31 cellular contexts compared by ENCODE assay signal in the genomic region with DNA sequence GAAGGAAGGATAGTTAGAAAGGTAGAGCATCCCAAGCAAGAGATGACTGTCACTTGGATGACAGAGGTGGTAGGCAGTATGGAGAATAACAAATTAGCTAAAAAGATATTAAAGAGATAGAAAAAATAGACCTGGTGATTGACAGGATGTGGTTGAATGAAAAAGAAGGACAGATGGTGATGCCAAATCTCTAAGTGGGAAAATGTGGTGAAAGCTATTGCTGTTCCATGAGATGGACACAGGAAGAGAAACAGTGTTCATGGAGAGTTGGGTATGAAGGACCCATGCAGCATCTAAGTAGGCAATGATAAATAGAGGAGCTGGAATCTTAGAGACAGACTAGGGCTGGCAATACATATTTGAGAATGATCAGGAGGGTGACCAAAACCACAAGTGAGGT. TPM values are rescaled to one million over a fixed set of nuclear protein-coding genes. Genes with fewer than 3 reads are reported as not detected.
"Had no signal": no experiment of that assay in that cellular context is flagged by ENCODE, and none has a peak within 500 bp of the region (broad histone marks: within the 10 kb centered on the region; RNA-seq: fewer than 3 reads in every experiment).

No MANE protein-coding gene starts in this region.

- DNase-seq: activated B cell treated with CpG ODN at 0.5 μM for 24 hours; activated CD4-positive, alpha-beta T cell treated with anti-CD3 and anti-CD28 coated beads for 48 hours; activated CD4-positive, alpha-beta T cell treated with anti-CD3 and anti-CD28 coated beads, Interleukin-2, amount 50 U/mL, for 1 hour; activated CD4-positive, alpha-beta T cell treated with anti-CD3 and anti-CD28 coated beads, Interleukin-2, amount 50 U/mL, for 48 hours; activated CD8-positive, alpha-beta memory T cell treated with anti-CD3 and anti-CD28 coated beads for 24 hours; activated CD8-positive, alpha-beta T cell treated with anti-CD3 and anti-CD28 coated beads for 36 hours; activated effector memory CD4-positive, alpha-beta T cell treated with anti-CD3 and anti-CD28 coated beads, Interleukin-2, amount 50 U/mL, for 16 hours; activated naive CD4-positive, alpha-beta T cell treated with anti-CD3 and anti-CD28 coated beads for 36 hours; activated naive CD8-positive, alpha-beta T cell treated with anti-CD3 and anti-CD28 coated beads for 36 hours; activated naive CD8-positive, alpha-beta T cell treated with anti-CD3 and anti-CD28 coated beads, Interleukin-2, amount 50 U/mL, for 24 hours; activated T-cell treated with anti-CD3 and anti-CD28 coated beads, Interleukin-2, amount 50 U/mL, for 1 hour; activated T-cell treated with anti-CD3 and anti-CD28 coated beads, Interleukin-2, amount 50 U/mL, for 48 hours; adrenal gland; anterior cingulate cortex; brain microvascular endothelial cell; colonic mucosa; effector memory CD4-positive, alpha-beta T cell; endodermal cell; foreskin fibroblast; glutamatergic neuron; heart left ventricle; SW 1271; T-helper 1 cell; T-helper 17 cell; T1000; WERI-Rb-1 had no signal

- H3K36me3 Mint-ChIP-seq: activated naive CD4-positive, alpha-beta T cell treated with anti-CD3 and anti-CD28 coated beads, Interleukin-2, amount 50 U/mL, for 24 hours; activated naive CD8-positive, alpha-beta T cell treated with anti-CD3 and anti-CD28 coated beads for 36 hours had no signal

- H3K4me1 Mint-ChIP-seq: activated B cell treated with CpG ODN at 0.5 μM for 24 hours; activated naive CD4-positive, alpha-beta T cell treated with anti-CD3 and anti-CD28 coated beads, Interleukin-2, amount 50 U/mL, for 24 hours; activated naive CD8-positive, alpha-beta T cell treated with anti-CD3 and anti-CD28 coated beads for 36 hours; activated naive CD8-positive, alpha-beta T cell treated with anti-CD3 and anti-CD28 coated beads, Interleukin-2, amount 50 U/mL, for 24 hours; endodermal cell; T-helper 17 cell had no signal

- H3K9me3 Mint-ChIP-seq: activated B cell treated with CpG ODN at 0.5 μM for 24 hours; activated CD8-positive, alpha-beta T cell treated with anti-CD3 and anti-CD28 coated beads for 36 hours; activated naive CD4-positive, alpha-beta T cell treated with anti-CD3 and anti-CD28 coated beads for 36 hours; activated naive CD8-positive, alpha-beta T cell treated with anti-CD3 and anti-CD28 coated beads for 36 hours; activated T-helper 1 cell treated with anti-CD3 and anti-CD28 coated beads, Interleukin-12 subunit alpha, Interleukin-12 subunit beta, Interleukin-2, Interleukin-4 antibody, amounts not matched to agents 30 ng/mL and 10 ng/mL and 1 ng/mL, durations not matched to agents 14 hours and 24 hours and 36 hours; activated T-helper 2 cell treated with anti-CD3 and anti-CD28 coated beads, Interferon-gamma antibody, Interleukin-2, Interleukin-4, amounts not matched to agents 10 μg/mL and 5 μg/mL and 100 μg/mL, durations not matched to agents 14 hours and 24 hours and 36 hours; endodermal cell; T-helper 2 cell treated with Interferon-gamma antibody and Interleukin-4, amounts not matched to agents 5 μg/mL and 100 μg/mL, for 36 hours had no signal

- H3K4me3 Mint-ChIP-seq: activated B cell treated with CpG ODN at 0.5 μM for 24 hours; activated CD8-positive, alpha-beta T cell treated with anti-CD3 and anti-CD28 coated beads for 36 hours; activated naive CD4-positive, alpha-beta T cell treated with anti-CD3 and anti-CD28 coated beads for 36 hours; activated naive CD4-positive, alpha-beta T cell treated with anti-CD3 and anti-CD28 coated beads, Interleukin-2, amount 50 U/mL, for 24 hours; activated naive CD8-positive, alpha-beta T cell treated with anti-CD3 and anti-CD28 coated beads for 36 hours; activated naive CD8-positive, alpha-beta T cell treated with anti-CD3 and anti-CD28 coated beads, Interleukin-2, amount 50 U/mL, for 24 hours; activated T-helper 1 cell treated with anti-CD3 and anti-CD28 coated beads, Interleukin-12 subunit alpha, Interleukin-12 subunit beta, Interleukin-2, Interleukin-4 antibody, amounts not matched to agents 30 ng/mL and 10 ng/mL and 1 ng/mL, durations not matched to agents 14 hours and 24 hours and 36 hours; endodermal cell; T-helper 17 cell; T-helper 2 cell treated with Interferon-gamma antibody and Interleukin-4, amounts not matched to agents 5 μg/mL and 100 μg/mL, for 36 hours had no signal

- H3K27me3 Mint-ChIP-seq: activated B cell treated with CpG ODN at 0.5 μM for 24 hours; activated CD8-positive, alpha-beta T cell treated with anti-CD3 and anti-CD28 coated beads for 36 hours; activated naive CD4-positive, alpha-beta T cell treated with anti-CD3 and anti-CD28 coated beads, Interleukin-2, amount 50 U/mL, for 24 hours; activated naive CD8-positive, alpha-beta T cell treated with anti-CD3 and anti-CD28 coated beads for 36 hours; activated naive CD8-positive, alpha-beta T cell treated with anti-CD3 and anti-CD28 coated beads, Interleukin-2, amount 50 U/mL, for 24 hours; T-helper 17 cell had no signal

- H3K27ac Mint-ChIP-seq: activated B cell treated with CpG ODN at 0.5 μM for 24 hours; activated CD8-positive, alpha-beta T cell treated with anti-CD3 and anti-CD28 coated beads for 36 hours; activated naive CD4-positive, alpha-beta T cell treated with anti-CD3 and anti-CD28 coated beads for 36 hours; activated naive CD4-positive, alpha-beta T cell treated with anti-CD3 and anti-CD28 coated beads, Interleukin-2, amount 50 U/mL, for 24 hours; activated naive CD8-positive, alpha-beta T cell treated with anti-CD3 and anti-CD28 coated beads for 36 hours; activated naive CD8-positive, alpha-beta T cell treated with anti-CD3 and anti-CD28 coated beads, Interleukin-2, amount 50 U/mL, for 24 hours; activated T-helper 1 cell treated with anti-CD3 and anti-CD28 coated beads, Interleukin-12 subunit alpha, Interleukin-12 subunit beta, Interleukin-2, Interleukin-4 antibody, amounts not matched to agents 30 ng/mL and 10 ng/mL and 1 ng/mL, durations not matched to agents 14 hours and 24 hours and 36 hours; activated T-helper 2 cell treated with anti-CD3 and anti-CD28 coated beads, Interferon-gamma antibody, Interleukin-2, Interleukin-4, amounts not matched to agents 10 μg/mL and 5 μg/mL and 100 μg/mL, durations not matched to agents 14 hours and 24 hours and 36 hours; endodermal cell; T-helper 17 cell; T-helper 2 cell treated with Interferon-gamma antibody and Interleukin-4, amounts not matched to agents 5 μg/mL and 100 μg/mL, for 36 hours had no signal

- H3K27ac ChIP-seq: adrenal gland, brain microvascular endothelial cell, colonic mucosa, heart left ventricle, WERI-Rb-1 had no signal

- H3K4me1 ChIP-seq: colonic mucosa had no signal

- H3K9me3 ChIP-seq: adrenal gland, colonic mucosa, heart left ventricle had no signal

- H3K36me3 ChIP-seq: adrenal gland, brain microvascular endothelial cell, colonic mucosa, heart left ventricle, WERI-Rb-1 had no signal

- H3K4me3 ChIP-seq: adrenal gland, colonic mucosa, heart left ventricle had no signal

- H3K27me3 ChIP-seq: adrenal gland, brain microvascular endothelial cell, colonic mucosa, heart left ventricle had no signal

RNA-seq across cellular contexts. Expression of gene FAM13C, which starts 30.7 kb away (rescaled TPM):
- total RNA-seq: activated B cell treated with CpG ODN at 0.5 μM for 24 hours; activated CD8-positive, alpha-beta T cell treated with anti-CD3 and anti-CD28 coated beads for 36 hours; activated naive CD4-positive, alpha-beta T cell treated with anti-CD3 and anti-CD28 coated beads for 36 hours; activated T-helper 1 cell treated with anti-CD3 and anti-CD28 coated beads, Interleukin-12 subunit alpha, Interleukin-12 subunit beta, Interleukin-2, Interleukin-4 antibody, amounts not matched to agents 30 ng/mL and 10 ng/mL and 1 ng/mL, durations not matched to agents 14 hours and 24 hours and 36 hours; activated T-helper 2 cell treated with anti-CD3 and anti-CD28 coated beads, Interferon-gamma antibody, Interleukin-2, Interleukin-4, amounts not matched to agents 10 μg/mL and 5 μg/mL and 100 μg/mL, durations not matched to agents 14 hours and 24 hours and 36 hours; epithelial cell of proximal tubule; T-helper 17 cell had no signal
